30 cellular contexts compared by ENCODE assay signal in the genomic region with DNA sequence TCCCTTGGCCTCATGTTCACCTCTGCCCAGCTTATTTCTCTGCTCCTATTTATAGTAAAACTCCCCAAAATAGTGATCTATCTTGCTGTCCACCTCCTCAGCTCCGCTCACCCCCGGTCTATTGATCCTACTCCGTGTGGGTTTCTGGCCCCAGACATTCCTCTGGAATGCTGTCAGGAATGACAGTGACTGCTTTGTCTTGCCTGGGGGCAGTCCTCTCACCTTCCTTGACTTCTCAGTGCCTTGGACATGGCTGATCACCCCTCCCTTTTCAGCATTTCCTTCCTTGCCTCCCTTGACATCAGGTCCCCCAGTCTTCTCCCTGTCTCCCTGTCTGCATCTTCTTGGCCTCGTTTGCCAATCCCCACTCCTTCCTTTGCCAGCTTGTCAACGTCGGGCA.
"Had no signal": no experiment of that assay in that cellular context is flagged by ENCODE, and none has a peak within 500 bp of the region (broad histone marks: within the 10 kb centered on the region; RNA-seq: fewer than 3 reads in every experiment).

No MANE protein-coding gene starts in this region.

- H3K4me2 ChIP-seq: smooth muscle cell had no signal

- H3K4me3 Mint-ChIP-seq: naive thymus-derived CD4-positive, alpha-beta T cell; nephron; stimulated activated naive CD8-positive, alpha-beta T cell treated with anti-CD3 and anti-CD28 coated beads, Interleukin-15, amount 100 ng/mL, for 72 hours had no signal

- FAIRE-seq: endothelial cell of umbilical vein, islet of Langerhans had no signal

- H3K27ac ChIP-seq: coronary artery, esophagus muscularis mucosa, foreskin keratinocyte, gastroesophageal sphincter, heart right ventricle, ovary, suprapubic skin, transverse colon had no signal

- ATAC-seq: foreskin keratinocyte; gastroesophageal sphincter; heart right ventricle; left lobe of liver; naive thymus-derived CD4-positive, alpha-beta T cell; sciatic nerve; stimulated activated naive CD8-positive, alpha-beta T cell treated with anti-CD3 and anti-CD28 coated beads, Interleukin-15, amount 100 ng/mL, for 72 hours had no signal

- DNase-seq: dermis blood vessel endothelial cell; effector memory CD4-positive, alpha-beta T cell; foreskin keratinocyte; heart right ventricle; hippocampal formation; mesenchymal stem cell; midbrain; naive thymus-derived CD4-positive, alpha-beta T cell; nucleus accumbens; ovary; posterior cingulate gyrus; retina; stimulated activated CD4-positive, alpha-beta T cell treated with anti-CD3 and anti-CD28 coated beads, Interleukin-12 subunit alpha, Interleukin-12 subunit beta, amount 100 ng/mL, for 4 hours; stimulated activated CD4-positive, alpha-beta T cell treated with anti-CD3 and anti-CD28 coated beads, Interleukin-1b, Interleukin-23, amount 100 ng/mL, for 48 hours; stimulated activated CD4-positive, alpha-beta T cell treated with anti-CD3 and anti-CD28 coated beads, Interleukin-4, amount 100 ng/mL, for 1 hour; stimulated activated CD8-positive, alpha-beta memory T cell treated with anti-CD3 and anti-CD28 coated beads, Interleukin-4, amount 100 ng/mL, for 48 hours; stimulated activated naive CD4-positive, alpha-beta T cell; stimulated activated naive CD8-positive, alpha-beta T cell treated with anti-CD3 and anti-CD28 coated beads, Interleukin-15, amount 100 ng/mL, for 72 hours; transverse colon had no signal

- H3K36me3 ChIP-seq: esophagus muscularis mucosa, gastroesophageal sphincter, heart right ventricle, ovary, suprapubic skin, transverse colon had no signal

- H3K4me1 ChIP-seq: esophagus muscularis mucosa, foreskin keratinocyte, gastroesophageal sphincter, suprapubic skin, transverse colon had no signal

- H3K27me3 ChIP-seq: foreskin keratinocyte, ovary, suprapubic skin, transverse colon had no signal

- H3K4me1 Mint-ChIP-seq: naive thymus-derived CD4-positive, alpha-beta T cell; stimulated activated naive CD8-positive, alpha-beta T cell treated with anti-CD3 and anti-CD28 coated beads, Interleukin-15, amount 100 ng/mL, for 72 hours had no signal

- H3K27ac Mint-ChIP-seq: naive thymus-derived CD4-positive, alpha-beta T cell; nephron; stimulated activated naive CD8-positive, alpha-beta T cell treated with anti-CD3 and anti-CD28 coated beads, Interleukin-15, amount 100 ng/mL, for 72 hours had no signal

- H3K9me3 ChIP-seq: esophagus muscularis mucosa, ovary, suprapubic skin, transverse colon had no signal

- H3K4me3 ChIP-seq: coronary artery, esophagus muscularis mucosa, gastroesophageal sphincter, heart right ventricle, lung, ovary, smooth muscle cell, suprapubic skin, transverse colon had no signal
